In genomic region chr14:101399737-101400517, GRCh38 we compare ENCODE assay signal across 3 cellular contexts.
TF ChIP-seq lines count a peak whose summit lies in the region.

No MANE protein-coding gene starts in this region.

TF ChIP-seq in HEK293, 187 proteins besides CTCF, POLR2A, EP300 and RAD21:
- TF ChIP-seq ZSCAN5A (tag by site-specific recombination; IDR thresholded peaks at IDR 0.05) (no peak), ZNF596 (tag by site-specific recombination; IDR thresholded peaks at IDR 0.05) (no peak), ZNF544 (tag by site-specific recombination; IDR thresholded peaks at IDR 0.05) (0 out of 2 replicates have a peak, but pooled peaks have one; percentile 14), BCL6B (tag by site-specific recombination; IDR thresholded peaks at IDR 0.05) (peak; percentile 8; the same call in 1 of the 2 replicates), ZNF366 (tag by site-specific recombination; conservative IDR thresholded peaks at IDR 0.05) (peak; percentile 89), ZNF148 (tag by site-specific recombination; IDR thresholded peaks at IDR 0.05; ENCODE audit: borderline replicate concordance) (0 out of 2 replicates have a peak, but pooled peaks have one; percentile 12), ZNF658 (tag by site-specific recombination; IDR thresholded peaks at IDR 0.05) (no peak)

TF ChIP-seq in H1, 55 proteins besides CTCF, POLR2A, EP300 and RAD21:
- no peak for TF ChIP-seq SAP30 (IDR thresholded peaks at IDR 0.05; ENCODE audit: insufficient read depth, insufficient replicate concordance, low read length)

TF ChIP-seq in HEK293T, 16 proteins besides CTCF, POLR2A, EP300 and RAD21:
- TF ChIP-seq BHLHE40 (IDR thresholded peaks at IDR 0.05; ENCODE audit: borderline replicate concordance): no peak
- no peak for TF ChIP-seq ELF4 (IDR thresholded peaks at IDR 0.05)
- TF ChIP-seq LEF1 (IDR thresholded peaks at IDR 0.05; ENCODE audit: borderline replicate concordance): no peak
- no peak for TF ChIP-seq FOXM1 (IDR thresholded peaks at IDR 0.05; ENCODE audit: borderline replicate concordance)
- TF ChIP-seq FOXA1 (IDR thresholded peaks at IDR 0.05): no peak
- no peak for TF ChIP-seq CTBP1 (IDR thresholded peaks at IDR 0.05; ENCODE audit: borderline replicate concordance)
- TF ChIP-seq TARDBP (IDR thresholded peaks at IDR 0.05): no peak
- TF ChIP-seq FOXK2 (IDR thresholded peaks at IDR 0.05): no peak
- no peak for TF ChIP-seq HDGF (IDR thresholded peaks at IDR 0.05; ENCODE audit: borderline replicate concordance)
- TF ChIP-seq SUZ12 (IDR thresholded peaks at IDR 0.05): no peak
- TF ChIP-seq SP1 (IDR thresholded peaks at IDR 0.05): no peak
